In the genomic region with DNA sequence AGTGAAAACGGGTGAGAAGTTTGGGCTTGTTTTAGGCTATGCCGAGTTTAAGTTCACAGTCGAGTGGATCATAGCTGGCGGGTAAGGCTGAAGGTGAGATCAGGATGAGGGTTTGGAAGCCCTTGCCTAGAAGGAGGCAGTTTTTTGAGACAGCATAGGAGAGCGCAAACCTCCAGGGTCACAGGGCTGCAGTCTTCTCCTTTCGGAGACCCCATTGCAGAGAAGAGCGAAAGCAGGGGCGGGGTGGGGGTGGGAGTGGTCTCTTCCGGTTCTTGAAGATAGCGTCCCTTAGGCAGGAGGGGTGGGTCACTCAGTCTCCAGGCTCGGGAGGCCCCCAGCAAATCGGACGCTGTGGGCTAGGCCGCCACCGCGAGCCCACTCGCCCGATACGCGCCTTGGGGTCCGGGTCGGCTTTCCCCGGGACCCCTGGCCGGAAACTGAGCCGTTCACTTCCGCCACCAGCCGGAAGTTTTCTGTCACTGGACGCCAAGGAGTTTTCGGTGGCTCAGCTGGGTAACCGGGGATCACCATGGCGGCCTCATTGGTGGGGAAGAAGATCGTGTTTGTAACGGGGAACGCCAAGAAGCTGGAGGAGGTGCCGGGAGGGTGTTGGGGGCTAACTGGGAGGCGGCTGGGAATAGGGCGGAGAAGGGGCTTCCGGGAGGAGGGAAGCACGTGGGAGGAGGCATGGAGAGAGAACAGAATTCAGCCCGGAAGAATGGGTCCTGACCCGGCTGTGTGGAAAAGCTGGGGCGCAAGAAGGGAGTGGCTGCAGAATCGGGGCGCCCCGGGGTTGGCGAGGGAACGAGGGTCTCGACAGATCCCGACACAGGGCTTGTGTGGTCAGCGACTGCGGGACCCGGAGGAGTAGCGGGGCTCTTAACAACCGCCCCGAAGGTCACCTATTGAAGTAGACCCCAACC, we compare ENCODE assay signal across 8 cellular contexts. TPM values are rescaled to one million over a fixed set of nuclear protein-coding genes. Genes with fewer than 3 reads are reported as not detected.
DNase-seq lines count a peak whose midpoint lies in the region; ATAC-seq, FAIRE-seq and TF ChIP-seq lines count a peak whose summit lies in the region.

Gene ITPA (plus strand): TSS at position 476 of the 923 bp plus-strand sequence. CDS start 54 bp downstream, at position 530.

- peaks cover 30% of the 10 kb centered on the region for H3K4me1 Mint-ChIP-seq in activated B cell treated with CpG ODN at 0.5 μM for 24 hours
- H3K4me1 Mint-ChIP-seq in central memory CD8-positive, alpha-beta T cell: peaks cover 40% of the 10 kb centered on the region

- FAIRE-seq in kidney (lab: Jason Lieb, UNC) (no peak), RCC 7860 (lab: Jason Lieb, UNC) (no peak)

- ATAC-seq in GM18502 (IDR thresholded peaks at IDR 0.05; ENCODE audit: poor library complexity, unreplicated experiment) (peak; percentile 48), activated B cell treated with CpG ODN at 0.5 μM for 24 hours (ENCODE audit: low read depth) (peak; percentile 47)
- peak; percentile 35 for ATAC-seq in central memory CD8-positive, alpha-beta T cell (replicated peaks; ENCODE audit: extremely low read depth, poor library complexity, severe bottlenecking)

- H3K27me3 Mint-ChIP-seq in activated B cell treated with CpG ODN at 0.5 μM for 24 hours: no peaks in the 10 kb centered on the region
- no peaks in the 10 kb centered on the region for H3K27me3 Mint-ChIP-seq in central memory CD8-positive, alpha-beta T cell

- peaks cover 0 to 5% of the 10 kb centered on the region in 2 donors for H3K36me3 ChIP-seq in kidney (ENCODE audit: control insufficient read depth in 1 of 2, insufficient read depth in 2 of 2, low read length in 2 of 2)

- H3K27ac Mint-ChIP-seq in activated B cell treated with CpG ODN at 0.5 μM for 24 hours: peak within 1 kb of the TSS; percentile 86
- peak within 1 kb of the TSS; percentile 89 for H3K27ac Mint-ChIP-seq in central memory CD8-positive, alpha-beta T cell (ENCODE audit: low read depth)

- POLR2A ChIA-PET in activated B cell treated with CpG ODN at 0.5 μM for 24 hours (lab: Charles Lee): interaction anchor here (0.6 to 1.9 kb wide), 10 partner anchors 12 to 571 kb away, joined by 3 to 10 read pairs (median 4); partner anchors contain the start of genes FASTKD5, MRPS26 and UBOX5

- H3K36me3 Mint-ChIP-seq in activated B cell treated with CpG ODN at 0.5 μM for 24 hours (ENCODE audit: low read depth): peaks cover 25% of the 10 kb centered on the region
- peaks cover 17% of the 10 kb centered on the region for H3K36me3 Mint-ChIP-seq in central memory CD8-positive, alpha-beta T cell (ENCODE audit: insufficient read depth)

- TF ChIP-seq CTCF in NB4 (IDR thresholded peaks at IDR 0.05; ENCODE audit: low read depth, low read length) (no peak), activated B cell treated with CpG ODN at 0.5 μM for 24 hours (IDR thresholded peaks at IDR 0.05) (no peak), kidney (IDR thresholded peaks at IDR 0.05; ENCODE audit: borderline replicate concordance, extremely low read depth, insufficient read depth) (no peak)

- DNase-seq in 8988T: peak; percentile 71
- DNase-seq in NB4 (ENCODE audit: low read depth): peak; percentile 81
- DNase-seq in activated B cell treated with CpG ODN at 0.5 μM for 24 hours: peak; percentile 58
- DNase-seq in central memory CD8-positive, alpha-beta T cell (ENCODE audit: low spot score in 2 of 2): peak in 1 of 2 donors; percentile 17
- DNase-seq in kidney: peak; percentile 84
- peak; percentile 31 to 61 (median 40) for DNase-seq in stimulated activated CD4-positive, alpha-beta T cell treated with anti-CD3 and anti-CD28 coated beads, Interleukin-12 subunit alpha, Interleukin-12 subunit beta, amount 100 ng/mL, for 48 hours (ENCODE audit: low read depth in 2 of 3, low spot score in 1 of 3)
- DNase-seq in RCC 7860 (ENCODE audit: low spot score): no peak

- no peaks in the 10 kb centered on the region for H3K9me3 ChIP-seq in kidney (ENCODE audit: control insufficient read depth in 1 of 2, low read length in 2 of 2)

- peaks cover 6 to 10% of the 10 kb centered on the region in 2 donors for H3K4me1 ChIP-seq in kidney (ENCODE audit: control insufficient read depth in 1 of 2, insufficient read depth in 1 of 2, low read depth in 1 of 2, low read length in 2 of 2)

- no peaks in the 10 kb centered on the region for H3K9me3 Mint-ChIP-seq in activated B cell treated with CpG ODN at 0.5 μM for 24 hours
- no peaks in the 10 kb centered on the region for H3K9me3 Mint-ChIP-seq in central memory CD8-positive, alpha-beta T cell

- intact Hi-C loops in activated B cell treated with CpG ODN at 0.5 μM for 24 hours (cut with micrococcal nuclease): loop anchor here (1.0 to 10.0 kb wide), 4 partner anchors 9 to 556 kb away; partner anchors contain the start of genes ADISSP and ATRN
- intact Hi-C loops in kidney (cut with DNase I): no loop called here

- peak within 1 kb of the TSS; percentile 76 for H3K4me3 ChIP-seq in NB4 (ENCODE audit: low read depth, low read length)
- peak within 1 kb of the TSS; percentile 87 to 98 for H3K4me3 ChIP-seq in kidney (ENCODE audit: low read length in 2 of 2)

- H3K4me3 Mint-ChIP-seq in activated B cell treated with CpG ODN at 0.5 μM for 24 hours: peak within 1 kb of the TSS; percentile 98
- peak within 1 kb of the TSS; percentile 89 for H3K4me3 Mint-ChIP-seq in central memory CD8-positive, alpha-beta T cell

- peak within 1 kb of the TSS; percentile 88 to 89 for H3K9ac ChIP-seq in kidney (ENCODE audit: low read length in 2 of 2)

- peak; percentile 67 for TF ChIP-seq POLR2A in NB4 (IDR thresholded peaks at IDR 0.05; ENCODE audit: extremely low read depth, insufficient read length)

- CTCF ChIA-PET in activated B cell treated with CpG ODN at 0.5 μM for 24 hours (lab: Charles Lee): interaction anchor here (1.0 to 1.2 kb wide), 2 partner anchors 10 to 11 kb away, joined by 3 read pairs; no protein-coding TSS in a partner anchor

- peak within 1 kb of the TSS; percentile 38 to 81 for H3K27ac ChIP-seq in kidney (ENCODE audit: low read depth in 2 of 2, low read length in 2 of 2)

RNA-seq across cellular contexts. Expression of gene ITPA, which starts in this region (rescaled TPM):
- total RNA-seq in activated B cell treated with CpG ODN at 0.5 μM for 24 hours: 82.1 and 84.8 TPM in 2 replicates
- total RNA-seq in kidney: 59.7 TPM
- polyA plus RNA-seq in kidney (ENCODE audit: insufficient read depth, low read depth, low replicate concordance): 81.1 TPM
